Comparison of ENCODE assay signal across 8 cellular contexts in genomic region chr12:22083167-22083566, GRCh38. TPM values are rescaled to one million over a fixed set of nuclear protein-coding genes. Genes with fewer than 3 reads are reported as not detected.
DNase-seq lines count a peak whose midpoint lies in the region; ATAC-seq and TF ChIP-seq lines count a peak whose summit lies in the region.

No MANE protein-coding gene starts in this region.

- H3K9me3 Mint-ChIP-seq in effector memory CD8-positive, alpha-beta T cell: no peaks in the 10 kb centered on the region
- H3K9me3 Mint-ChIP-seq in neural crest cell: no peaks in the 10 kb centered on the region

- no peaks in the 10 kb centered on the region for H3K27me3 Mint-ChIP-seq in effector memory CD8-positive, alpha-beta T cell
- no peaks in the 10 kb centered on the region for H3K27me3 Mint-ChIP-seq in neural crest cell (ENCODE audit: low read depth)

- no peak overlapping the region for H3K4me3 Mint-ChIP-seq in effector memory CD8-positive, alpha-beta T cell
- H3K4me3 Mint-ChIP-seq in neural crest cell: no peak overlapping the region

- H3K4me3 ChIP-seq in AG09309 (ENCODE audit: control insufficient read depth, low read depth, low read length) (no peak overlapping the region), GM12865 (ENCODE audit: low read depth, low read length) (no peak overlapping the region)

- no peak for DNase-seq in AG09309 (ENCODE audit: low read depth)
- DNase-seq in GM12865 (ENCODE audit: low read depth): peak; percentile 34
- peak; percentile 65 for DNase-seq in OCI-M1 (lab: John Stamatoyannopoulos, UW)
- peak; percentile 12 to 46 (median 17) for DNase-seq in effector memory CD8-positive, alpha-beta T cell
- DNase-seq in neural crest cell (ENCODE audit: low read depth, low spot score): no peak

- no peaks in the 10 kb centered on the region for H3K4me1 Mint-ChIP-seq in effector memory CD8-positive, alpha-beta T cell (ENCODE audit: low read depth in 2 of 2)
- H3K4me1 Mint-ChIP-seq in neural crest cell: no peaks in the 10 kb centered on the region

- TF ChIP-seq CTCF in AG09309 (IDR thresholded peaks at IDR 0.05; ENCODE audit: control insufficient read depth, insufficient read depth, low read depth, low read length, missing control alignments) (peak; percentile 36), GM12865 (IDR thresholded peaks at IDR 0.05; ENCODE audit: insufficient read depth, low read depth, low read length, missing control alignments) (no peak), neural crest cell (conservative IDR thresholded peaks at IDR 0.05) (peak; percentile 81)

- no peaks in the 10 kb centered on the region for H3K36me3 Mint-ChIP-seq in effector memory CD8-positive, alpha-beta T cell (ENCODE audit: insufficient read depth)
- no peaks in the 10 kb centered on the region for H3K36me3 Mint-ChIP-seq in neural crest cell (ENCODE audit: low read depth)

- no peak overlapping the region for H3K27ac Mint-ChIP-seq in effector memory CD8-positive, alpha-beta T cell
- H3K27ac Mint-ChIP-seq in neural crest cell (ENCODE audit: unreplicated experiment): no peak overlapping the region

- peak; percentile 37 for ATAC-seq in effector memory CD8-positive, alpha-beta T cell (replicated peaks)
- no peak for ATAC-seq in GM21360 (IDR thresholded peaks at IDR 0.05; ENCODE audit: unreplicated experiment)
- ATAC-seq in HG03045 (IDR thresholded peaks at IDR 0.05; ENCODE audit: unreplicated experiment): no peak
- no peak for ATAC-seq in GM21529 (IDR thresholded peaks at IDR 0.05; ENCODE audit: unreplicated experiment)

RNA-seq across cellular contexts. Expression of gene CMAS, which starts 37.1 kb away (rescaled TPM):
- total RNA-seq in neural crest cell: 39.0 and 39.5 TPM in 2 replicates

Comparison
In these comparisons a context has a peak if more than half of its experiments do, and no peak if none do; other contexts are left out.
1. DNase-seq: peak in GM12865 (single experiment), OCI-M1 (single experiment) and effector memory CD8-positive, alpha-beta T cell (3 of 3); none in AG09309 (single experiment) and neural crest cell (single experiment).